1 cellular context compared by ENCODE assay signal in the genomic region with DNA sequence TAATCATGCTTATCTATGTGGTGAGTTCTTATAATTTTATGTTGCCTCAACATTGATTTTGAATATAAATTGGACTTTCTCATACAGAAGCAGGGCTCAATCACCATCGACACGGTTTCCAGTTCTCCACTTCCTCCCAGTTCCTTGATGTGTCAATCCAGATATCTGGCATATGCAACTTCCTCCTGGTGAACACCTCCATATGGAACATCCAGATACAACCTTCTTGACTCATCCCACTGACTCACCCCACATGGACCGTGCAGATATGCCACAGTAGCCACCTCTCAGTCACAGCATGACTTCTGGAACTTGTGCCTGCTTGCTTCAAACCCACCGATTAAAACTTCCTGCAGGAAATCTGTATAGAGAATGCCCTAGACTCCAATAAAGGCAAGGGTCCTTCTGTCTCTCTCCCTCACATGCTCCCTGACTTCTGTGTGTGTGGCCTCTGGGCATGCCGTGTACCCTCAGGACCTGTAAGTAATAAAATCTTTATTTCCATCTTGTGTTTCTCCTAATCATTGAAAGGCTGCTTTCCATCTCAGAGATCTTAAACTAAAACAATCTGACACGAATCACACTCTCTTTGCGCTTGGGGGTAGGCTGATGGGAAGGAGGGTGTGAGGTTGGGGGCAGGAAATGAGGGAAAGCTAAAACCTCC.
TF ChIP-seq lines count a peak whose summit lies in the region.

No MANE protein-coding gene starts in this region.

TF ChIP-seq in K562, 482 proteins besides CTCF, POLR2A, EP300 and RAD21 (continued from another document and continues in another):
- TF ChIP-seq NR1H2 (CRISPR knock-in tag; IDR thresholded peaks at IDR 0.05), result no peak
- no peak for TF ChIP-seq PTRF (tag; IDR thresholded peaks at IDR 0.05)
- 0 out of 2 replicates have a peak, but pooled peaks have one; percentile 38 for TF ChIP-seq ERF (CRISPR knock-in tag; IDR thresholded peaks at IDR 0.05)
- TF ChIP-seq, protein P1, sequence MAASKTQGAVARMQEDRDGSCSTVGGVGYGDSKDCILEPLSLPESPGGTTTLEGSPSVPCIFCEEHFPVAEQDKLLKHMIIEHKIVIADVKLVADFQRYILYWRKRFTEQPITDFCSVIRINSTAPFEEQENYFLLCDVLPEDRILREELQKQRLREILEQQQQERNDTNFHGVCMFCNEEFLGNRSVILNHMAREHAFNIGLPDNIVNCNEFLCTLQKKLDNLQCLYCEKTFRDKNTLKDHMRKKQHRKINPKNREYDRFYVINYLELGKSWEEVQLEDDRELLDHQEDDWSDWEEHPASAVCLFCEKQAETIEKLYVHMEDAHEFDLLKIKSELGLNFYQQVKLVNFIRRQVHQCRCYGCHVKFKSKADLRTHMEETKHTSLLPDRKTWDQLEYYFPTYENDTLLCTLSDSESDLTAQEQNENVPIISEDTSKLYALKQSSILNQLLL (CRISPR knock-in tag; IDR thresholded peaks at IDR 0.05; ENCODE audit: borderline replicate concordance), result no peak
- no peak for TF ChIP-seq ZNF184 (CRISPR knock-in tag; IDR thresholded peaks at IDR 0.05)
- TF ChIP-seq ZNF695 (CRISPR knock-in tag; IDR thresholded peaks at IDR 0.05), result no peak
- TF ChIP-seq SIN3B (IDR thresholded peaks at IDR 0.05; ENCODE audit: low read depth), result no peak
- peak; percentile 77; the same call in 1 of the 2 replicates for TF ChIP-seq ZKSCAN8 (CRISPR knock-in tag; IDR thresholded peaks at IDR 0.05)
- TF ChIP-seq ZNF134 (CRISPR knock-in tag; conservative IDR thresholded peaks at IDR 0.05), result no peak
- no peak for TF ChIP-seq TCFL5 (CRISPR knock-in tag; conservative IDR thresholded peaks at IDR 0.05)
- no peak for TF ChIP-seq ZNF398 (CRISPR knock-in tag; IDR thresholded peaks at IDR 0.05)
- TF ChIP-seq ZBTB8A (IDR thresholded peaks at IDR 0.05; ENCODE audit: partially characterized antibody), result no peak
- no peak for TF ChIP-seq SNIP1 (IDR thresholded peaks at IDR 0.05; ENCODE audit: low read depth)
- TF ChIP-seq, protein P2, sequence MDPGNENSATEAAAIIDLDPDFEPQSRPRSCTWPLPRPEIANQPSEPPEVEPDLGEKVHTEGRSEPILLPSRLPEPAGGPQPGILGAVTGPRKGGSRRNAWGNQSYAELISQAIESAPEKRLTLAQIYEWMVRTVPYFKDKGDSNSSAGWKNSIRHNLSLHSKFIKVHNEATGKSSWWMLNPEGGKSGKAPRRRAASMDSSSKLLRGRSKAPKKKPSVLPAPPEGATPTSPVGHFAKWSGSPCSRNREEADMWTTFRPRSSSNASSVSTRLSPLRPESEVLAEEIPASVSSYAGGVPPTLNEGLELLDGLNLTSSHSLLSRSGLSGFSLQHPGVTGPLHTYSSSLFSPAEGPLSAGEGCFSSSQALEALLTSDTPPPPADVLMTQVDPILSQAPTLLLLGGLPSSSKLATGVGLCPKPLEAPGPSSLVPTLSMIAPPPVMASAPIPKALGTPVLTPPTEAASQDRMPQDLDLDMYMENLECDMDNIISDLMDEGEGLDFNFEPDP (CRISPR knock-in tag; IDR thresholded peaks at IDR 0.05), result no peak
- no peak; a peak in 1 of 4 replicates for TF ChIP-seq MLLT1 (IDR thresholded peaks at IDR 0.05)
- TF ChIP-seq GATAD2A (IDR thresholded peaks at IDR 0.05), result 0 out of 2 replicates have a peak, but pooled peaks have one; percentile 39
- TF ChIP-seq SMARCA5 (IDR thresholded peaks at IDR 0.05), result no peak
- no peak for TF ChIP-seq SIN3A (IDR thresholded peaks at IDR 0.05; ENCODE audit: borderline replicate concordance in 2 of 2, control insufficient read depth in 1 of 2, low read depth in 2 of 2, low read length in 2 of 2)
- TF ChIP-seq ZNF175 (CRISPR knock-in tag; IDR thresholded peaks at IDR 0.05; ENCODE audit: low read depth), result peak; percentile 97
- no peak for TF ChIP-seq CHD4 (IDR thresholded peaks at IDR 0.05; ENCODE audit: insufficient read depth, insufficient replicate concordance, low read depth, low read length, poor library complexity, severe bottlenecking)
- no peak; the same call in 1 of the 2 replicates for TF ChIP-seq ZNF644 (tag; IDR thresholded peaks at IDR 0.05; ENCODE audit: low read depth)
- TF ChIP-seq, protein P3, sequence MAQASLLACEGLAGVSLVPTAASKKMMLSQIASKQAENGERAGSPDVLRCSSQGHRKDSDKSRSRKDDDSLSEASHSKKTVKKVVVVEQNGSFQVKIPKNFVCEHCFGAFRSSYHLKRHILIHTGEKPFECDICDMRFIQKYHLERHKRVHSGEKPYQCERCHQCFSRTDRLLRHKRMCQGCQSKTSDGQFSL (CRISPR knock-in tag; IDR thresholded peaks at IDR 0.05), result no peak
- TF ChIP-seq, protein P3 (tag; IDR thresholded peaks at IDR 0.05), result no peak
- no peak for TF ChIP-seq RNF219 (CRISPR knock-in tag; IDR thresholded peaks at IDR 0.05)
- no peak for TF ChIP-seq SRSF9 (IDR thresholded peaks at IDR 0.05; ENCODE audit: borderline replicate concordance, low read depth, low read length)
- TF ChIP-seq ETS2 (tag; IDR thresholded peaks at IDR 0.05; ENCODE audit: borderline replicate concordance, poor library complexity, severe bottlenecking), result no peak
- TF ChIP-seq ZNF436 (CRISPR knock-in tag; IDR thresholded peaks at IDR 0.05), result no peak
- no peak for TF ChIP-seq SMARCB1 (IDR thresholded peaks at IDR 0.05; ENCODE audit: insufficient read length, low read depth)
- TF ChIP-seq CBX8 (IDR thresholded peaks at IDR 0.05; ENCODE audit: borderline replicate concordance, extremely low read depth, low read depth, low read length, poor library complexity, severe bottlenecking), result no peak
- no peak for TF ChIP-seq HOXB6 (CRISPR knock-in tag; IDR thresholded peaks at IDR 0.05; ENCODE audit: borderline replicate concordance)
- peak; percentile 90 for TF ChIP-seq TARDBP (IDR thresholded peaks at IDR 0.05)
- TF ChIP-seq ZNF584 (CRISPR knock-in tag; IDR thresholded peaks at IDR 0.05; ENCODE audit: low read depth), result peak; percentile 65; the same call in 1 of the 2 replicates
- no peak for TF ChIP-seq ZFX (CRISPR knock-in tag; IDR thresholded peaks at IDR 0.05)
- TF ChIP-seq HNRNPL (IDR thresholded peaks at IDR 0.05; ENCODE audit: low read depth, low read length), result no peak
- TF ChIP-seq MECOM (CRISPR knock-in tag; IDR thresholded peaks at IDR 0.05), result no peak
- peak in 1 of 2 experiments; percentile 65; a peak in 1 of 4 replicates for TF ChIP-seq TEAD1 (CRISPR knock-in tag; IDR thresholded peaks at IDR 0.05)
- TF ChIP-seq KDM5B (IDR thresholded peaks at IDR 0.05; ENCODE audit: insufficient replicate concordance, low read depth, low read length), result no peak
- TF ChIP-seq GTF2F1 (IDR thresholded peaks at IDR 0.05; ENCODE audit: low read depth, low read length), result no peak
- TF ChIP-seq ZNF609 (CRISPR knock-in tag; IDR thresholded peaks at IDR 0.05; ENCODE audit: borderline replicate concordance), result no peak
- peak; percentile 39 to 88; a peak in 3 of 4 replicates for TF ChIP-seq RCOR1 (IDR thresholded peaks at IDR 0.05; ENCODE audit: borderline replicate concordance in 1 of 2, low read depth in 2 of 2, low read length in 2 of 2)
- TF ChIP-seq RBM14 (IDR thresholded peaks at IDR 0.05; ENCODE audit: borderline replicate concordance, insufficient read depth, low read depth, low read length), result no peak
- peak; percentile 84 for TF ChIP-seq ETV5 (CRISPR knock-in tag; IDR thresholded peaks at IDR 0.05; ENCODE audit: low read depth)
- TF ChIP-seq ZSCAN32 (CRISPR knock-in tag; IDR thresholded peaks at IDR 0.05), result no peak
- TF ChIP-seq RFX1 (IDR thresholded peaks at IDR 0.05), result no peak
- no peak for TF ChIP-seq ZBTB34 (CRISPR knock-in tag; IDR thresholded peaks at IDR 0.05)
- TF ChIP-seq PRPF4 (IDR thresholded peaks at IDR 0.05; ENCODE audit: insufficient read depth, low read depth, low read length, poor library complexity, severe bottlenecking), result no peak
